20 cellular contexts compared by ENCODE assay signal in genomic region chr13:111122056-111122455, GRCh38. TPM values are rescaled to one million over a fixed set of nuclear protein-coding genes. Genes with fewer than 3 reads are reported as not detected.
DNase-seq lines count a peak whose midpoint lies in the region; ATAC-seq, FAIRE-seq and TF ChIP-seq lines count a peak whose summit lies in the region.
"Had no signal": no experiment of that assay in that cellular context is flagged by ENCODE, and none has a peak within 500 bp of the region (broad histone marks: within the 10 kb centered on the region; RNA-seq: fewer than 3 reads in every experiment).

No MANE protein-coding gene starts in this region.

- no peak overlapping the region for H3K27ac ChIP-seq in OCI-LY7 (ENCODE audit: low read depth, low read length, poor library complexity, severe bottlenecking)
- no peak overlapping the region for H3K27ac ChIP-seq in pancreas
- H3K27ac ChIP-seq: SK-N-MC had no signal

- intact Hi-C loops in OCI-LY7 (cut with micrococcal nuclease; ENCODE audit: unreplicated experiment), result no loop called here
- intact Hi-C loops in pancreas (cut with DNase I), result no loop called here
- intact Hi-C loops in MCF 10A (cut with micrococcal nuclease), result no loop called here

- POLR2A ChIA-PET in OCI-LY7 (lab: Charles Lee) (interaction anchor here (0.6 kb wide), 1 partner anchor 1442 kb away, joined by 3 read pairs; no protein-coding TSS in a partner anchor), MCF 10A (lab: Yijun Ruan, JAX) (no interaction called here)

- CTCF ChIA-PET in OCI-LY7 (lab: Charles Lee; ENCODE audit: unreplicated experiment) (no interaction called here), MCF 10A (lab: Yijun Ruan, JAX) (interaction anchor here (1.0 kb wide), 1 partner anchor 55 kb away, joined by 3 read pairs; no protein-coding TSS in a partner anchor)

- H3K27me3 ChIP-seq in pancreas, result no peaks in the 10 kb centered on the region

- H3K27ac Mint-ChIP-seq in nephron (peak overlapping the region; percentile 87 to 98 (median 91)), MCF 10A (ENCODE audit: low read depth, unreplicated experiment) (no peak overlapping the region)
- H3K27ac Mint-ChIP-seq: activated CD4-positive, alpha-beta T cell treated with anti-CD3 and anti-CD28 coated beads for 36 hours; H9; naive thymus-derived CD4-positive, alpha-beta T cell had no signal

- no peak overlapping the region for H3K4me3 ChIP-seq in OCI-LY7 (ENCODE audit: low read depth, low read length, poor library complexity, severe bottlenecking)
- no peak overlapping the region for H3K4me3 ChIP-seq in pancreas
- H3K4me3 ChIP-seq: coronary artery, lung, SK-N-MC had no signal

- H3K27me3 Mint-ChIP-seq in nephron (ENCODE audit: low read depth), result peaks cover 20% of the 10 kb centered on the region
- H3K27me3 Mint-ChIP-seq in MCF 10A (ENCODE audit: insufficient read depth, unreplicated experiment), result peaks cover 62% of the 10 kb centered on the region

- H3K4me2 ChIP-seq in OCI-LY7 (ENCODE audit: low read length), result no peak overlapping the region

- H3K4me3 Mint-ChIP-seq in nephron, result peak overlapping the region; percentile 12 to 71 (median 49)
- H3K4me3 Mint-ChIP-seq in MCF 10A (ENCODE audit: unreplicated experiment), result no peak overlapping the region
- H3K4me3 Mint-ChIP-seq: activated CD4-positive, alpha-beta T cell treated with anti-CD3 and anti-CD28 coated beads for 36 hours; H9; naive thymus-derived CD4-positive, alpha-beta T cell had no signal

- H3K9me3 ChIP-seq in OCI-LY7 (ENCODE audit: low read length), result no peaks in the 10 kb centered on the region
- no peaks in the 10 kb centered on the region for H3K9me3 ChIP-seq in pancreas

- H3K9me3 Mint-ChIP-seq in nephron (no peaks in the 10 kb centered on the region), MCF 10A (ENCODE audit: unreplicated experiment) (no peaks in the 10 kb centered on the region)
- H3K9me3 Mint-ChIP-seq: H9 had no signal

- no TSS peak for BruUV-seq in OCI-LY7 (replicated peaks; lab: Mats Ljungman, UMichigan)
- BruUV-seq in MCF 10A (replicated peaks; lab: Mats Ljungman, UMichigan), result no TSS peak

- DNase-seq in DMS153 (lab: John Stamatoyannopoulos, UW), result peak; percentile 50
- peak; percentile 5 for DNase-seq in NCI-H128 (lab: John Stamatoyannopoulos, UW; ENCODE audit: unreplicated experiment)
- DNase-seq in SHP77 (lab: John Stamatoyannopoulos, UW), result peak; percentile 97 to 98
- DNase-seq in OCI-LY7 (ENCODE audit: low spot score), result no peak
- DNase-seq in pancreas, result no peak
- DNase-seq in MCF 10A (ENCODE audit: unreplicated experiment), result no peak
- DNase-seq in D721Med (ENCODE audit: insufficient read length, low spot score), result no peak
- DNase-seq: activated CD4-positive, alpha-beta T cell treated with anti-CD3 and anti-CD28 coated beads for 36 hours; activated CD8-positive, alpha-beta memory T cell treated with anti-CD3 and anti-CD28 coated beads, Interleukin-2, amount 50 U/mL, for 4 hours; activated naive CD4-positive, alpha-beta T cell; AML-193; foreskin melanocyte; H9; Kasumi-1; naive thymus-derived CD4-positive, alpha-beta T cell; T1000 had no signal

- no peaks in the 10 kb centered on the region for H3K79me2 ChIP-seq in OCI-LY7 (ENCODE audit: insufficient read depth, low read depth, low read length)

- H3K4me1 ChIP-seq in OCI-LY7 (ENCODE audit: insufficient read depth, low read length, poor library complexity, severe bottlenecking) (no peaks in the 10 kb centered on the region), pancreas (no peaks in the 10 kb centered on the region)

- FAIRE-seq in pancreas (lab: Jason Lieb, UNC) (no peak), D721Med (lab: Jason Lieb, UNC) (no peak)

- no peaks in the 10 kb centered on the region for H4K20me1 ChIP-seq in OCI-LY7 (ENCODE audit: insufficient read depth, low read length)

- ATAC-seq in pancreas, result no peak
- ATAC-seq: activated CD4-positive, alpha-beta T cell treated with anti-CD3 and anti-CD28 coated beads for 36 hours; naive thymus-derived CD4-positive, alpha-beta T cell had no signal

- WGBS in pancreas, 2 donors, result 49 to 60% methylated on average over 12 of the region's 12 CpGs

- H3K36me3 ChIP-seq in OCI-LY7 (ENCODE audit: insufficient read depth, low read length), result no peaks in the 10 kb centered on the region
- no peaks in the 10 kb centered on the region for H3K36me3 ChIP-seq in pancreas

- H3K4me1 Mint-ChIP-seq in nephron (peaks cover 78% of the 10 kb centered on the region), MCF 10A (ENCODE audit: insufficient read depth, unreplicated experiment) (no peaks in the 10 kb centered on the region)
- H3K4me1 Mint-ChIP-seq: activated CD4-positive, alpha-beta T cell treated with anti-CD3 and anti-CD28 coated beads for 36 hours had no signal

- no peak for TF ChIP-seq CTCF in nephron (IDR thresholded peaks at IDR 0.05; ENCODE audit: unreplicated experiment in 3 of 3)
- TF ChIP-seq CTCF in OCI-LY7 (conservative IDR thresholded peaks at IDR 0.05; ENCODE audit: low read length), result no peak
- TF ChIP-seq CTCF in pancreas (IDR thresholded peaks at IDR 0.05), result no peak
- TF ChIP-seq CTCF in MCF 10A (IDR thresholded peaks at IDR 0.05; ENCODE audit: unreplicated experiment), result no peak
- no peak for TF ChIP-seq CTCF in D721Med (IDR thresholded peaks at IDR 0.05; ENCODE audit: insufficient read depth, missing control alignments)

- H3K36me3 Mint-ChIP-seq in nephron (ENCODE audit: low read depth) (no peaks in the 10 kb centered on the region), MCF 10A (ENCODE audit: insufficient read depth, unreplicated experiment) (no peaks in the 10 kb centered on the region)
- H3K36me3 Mint-ChIP-seq: naive thymus-derived CD4-positive, alpha-beta T cell had no signal

- H2AFZ ChIP-seq in OCI-LY7 (ENCODE audit: low read length), result no peak overlapping the region

- H3K9me2 ChIP-seq in OCI-LY7 (ENCODE audit: insufficient read depth, low read length), result no peaks in the 10 kb centered on the region

RNA-seq across cellular contexts. Expression of gene ARHGEF7, which starts 6.9 kb away (rescaled TPM):
- total RNA-seq in OCI-LY7 (2014; rRNA removed; shearing (Covaris generic)), result 36.3 and 39.5 TPM in 2 replicates
- total RNA-seq in OCI-LY7 (2022), result 51.3 and 60.8 TPM in 2 replicates
- total RNA-seq in pancreas, result 10 to 100 TPM; 13.4 to 37.7 (median 20.3) TPM
- polyA plus RNA-seq in pancreas, result 10 to 100 TPM; 23.3 to 30.0 TPM
- 43.5 and 49.4 TPM in 2 replicates for total RNA-seq in MCF 10A (2022)

Comparison
In these comparisons a context has a peak if more than half of its experiments do, and no peak if none do; other contexts are left out.
1. DNase-seq: peak in DMS153 (single experiment), NCI-H128 (single experiment) and SHP77 (2 of 2); none in OCI-LY7 (single experiment), pancreas (0 of 6), MCF 10A (single experiment) and D721Med (single experiment).